8 cellular contexts compared by ENCODE assay signal in genomic region chr1:150281221-150281757, GRCh38. TPM values are rescaled to one million over a fixed set of nuclear protein-coding genes. Genes with fewer than 3 reads are reported as not detected.
A peak's percentile ranks its signal among the peaks of the same experiment; 100 is the strongest.
DNase-seq lines count a peak whose midpoint lies in the region; ATAC-seq, FAIRE-seq and TF ChIP-seq lines count a peak whose summit lies in the region.

No MANE protein-coding gene starts in this region.

- no peak overlapping the region for H3K23ac ChIP-seq in H1 (ENCODE audit: insufficient read length)

- peak; percentile 66 to 76 for TF ChIP-seq RAD21 in H1 (IDR thresholded peaks at IDR 0.05 in 1 of 2, conservative IDR thresholded peaks at IDR 0.05 in 1 of 2; ENCODE audit: low read depth in 2 of 2, low read length in 2 of 2)

- whole genome bisulfite sequencing in H1 (ENCODE audit: extremely low coverage in 1 of 2, insufficient coverage in 1 of 2, insufficient read length in 1 of 2, insufficient replicate concordance in 2 of 2, low coverage in 1 of 2, low lambda C conversion rate in 2 of 2, missing lambda C conversion rate in 1 of 2), 2 experiments = 4% methylated on average over 15 of the region's 15 CpGs; no CpG with 5 or more reads in 1 of the 2 experiments
- 24 to 34% methylated on average over 14 of the region's 15 CpGs for WGBS in mesodermal cell (ENCODE audit: insufficient coverage in 2 of 2), 2 experiments

- peak overlapping the region; percentile 83; the same call in 1 of the 2 replicates for H2BK5ac ChIP-seq in H1 (ENCODE audit: low read depth, low read length)

- H3K23me2 ChIP-seq in H1 (ENCODE audit: low read depth, low read length) = peaks cover 8% of the 10 kb centered on the region; the same call in 1 of the 2 replicates

- no peak overlapping the region for H2BK120ac ChIP-seq in H1 (replicated peaks; ENCODE audit: low read depth, low read length)

- H3K9me3 ChIP-seq in A673 (ENCODE audit: low read depth, low read length, poor library complexity, severe bottlenecking) (no peaks in the 10 kb centered on the region), H1 (ENCODE audit: insufficient read depth in 2 of 2, low read depth in 1 of 2, low read length in 1 of 2) (no peaks in the 10 kb centered on the region), mesodermal cell (ENCODE audit: control insufficient read depth, low read length) (no peaks in the 10 kb centered on the region)

- H3K4me3 Mint-ChIP-seq in activated CD4-positive, alpha-beta memory T cell treated with anti-CD3 and anti-CD28 coated beads for 36 hours = peak overlapping the region; percentile 76

- no peak for TF ChIP-seq POLR2A in H1 (IDR thresholded peaks at IDR 0.05; ENCODE audit: control extremely low read depth in 1 of 2, low read depth in 2 of 2, low read length in 2 of 2)

- no peak overlapping the region for H3K56ac ChIP-seq in H1 (replicated peaks; ENCODE audit: insufficient read length, low read depth, low read length)

- no peaks in the 10 kb centered on the region for H3K36me3 Mint-ChIP-seq in activated CD4-positive, alpha-beta memory T cell treated with anti-CD3 and anti-CD28 coated beads for 36 hours

- peaks cover 0 to 2% of the 10 kb centered on the region in 2 experiments for H4K20me1 ChIP-seq in H1 (replicated peaks in 1 of 2; ENCODE audit: control insufficient read depth in 1 of 2, insufficient read depth in 2 of 2, low read length in 2 of 2)

- peak overlapping the region; percentile 41; the same call in 1 of the 2 replicates for H2BK12ac ChIP-seq in H1 (ENCODE audit: low read depth, low read length)

- H4K5ac ChIP-seq in H1 (ENCODE audit: insufficient read length, low read depth, low read length) = peak overlapping the region; percentile 65

- H3K4me3 ChIP-seq in A673 (ENCODE audit: low read depth, low read length, poor library complexity, severe bottlenecking) = peak overlapping the region; percentile 43
- peak overlapping the region; percentile 69 to 86 (median 81) for H3K4me3 ChIP-seq in H1 (ENCODE audit: extremely low read depth in 1 of 4, insufficient read depth in 2 of 4, low read depth in 3 of 4, low read length in 4 of 4)
- H3K4me3 ChIP-seq in mesodermal cell (ENCODE audit: extremely low read depth, insufficient read depth, low read length, poor library complexity, severe bottlenecking) = peak overlapping the region; percentile 28

- no peak overlapping the region for H2BK15ac ChIP-seq in H1 (ENCODE audit: low read length)

- H3K9me3 Mint-ChIP-seq in activated CD4-positive, alpha-beta memory T cell treated with anti-CD3 and anti-CD28 coated beads for 36 hours = no peaks in the 10 kb centered on the region

- H4K91ac ChIP-seq in H1 (replicated peaks; ENCODE audit: insufficient read length, low read length) = no peak overlapping the region

- H2BK20ac ChIP-seq in H1 (ENCODE audit: low read length) = no peak overlapping the region

- CTCF ChIA-PET in A673 (lab: Charles Lee) = interaction anchor here (1.0 to 1.3 kb wide), 4 partner anchors 8 to 26 kb away, joined by 4 to 24 read pairs (median 6); partner anchors contain the start of genes APH1A, C1orf54 and CA14
- CTCF ChIA-PET in activated CD4-positive, alpha-beta memory T cell treated with anti-CD3 and anti-CD28 coated beads for 36 hours (lab: Charles Lee) = interaction anchor here (1.0 to 6.5 kb wide), 7 partner anchors 9 to 116 kb away, joined by 3 to 66 read pairs (median 4); partner anchors contain the start of genes APH1A, C1orf54 and CA14
- CTCF ChIA-PET in H1 (lab: Charles Lee; ENCODE audit: partially characterized antibody) = interaction anchor here (0.6 to 16.5 kb wide), 10 partner anchors 10 to 843 kb away, joined by 3 to 326 read pairs (median 4); partner anchors contain the start of genes APH1A, C1orf54 and CA14

- peak overlapping the region; percentile 40 for H3K27ac Mint-ChIP-seq in activated CD4-positive, alpha-beta memory T cell treated with anti-CD3 and anti-CD28 coated beads for 36 hours

- no peaks in the 10 kb centered on the region for H3K79me2 ChIP-seq in H1 (ENCODE audit: control insufficient read depth in 1 of 2, insufficient read depth in 2 of 2, low read length in 2 of 2)

- peak; percentile 36 for FAIRE-seq in H1 (lab: Jason Lieb, UNC)

- peak overlapping the region; percentile 92; the same call in 1 of the 2 replicates for H4K8ac ChIP-seq in H1 (ENCODE audit: extremely low read depth, insufficient read depth, low read length)

- ATAC-seq in GM18907 (IDR thresholded peaks at IDR 0.05; ENCODE audit: unreplicated experiment) = no peak

- H3K4me1 Mint-ChIP-seq in activated CD4-positive, alpha-beta memory T cell treated with anti-CD3 and anti-CD28 coated beads for 36 hours (ENCODE audit: low read depth) = peaks cover 27% of the 10 kb centered on the region

- no peak overlapping the region for H3K14ac ChIP-seq in H1 (ENCODE audit: insufficient read length)

- peak overlapping the region; percentile 21 for H3K27ac ChIP-seq in A673 (ENCODE audit: low read depth, low read length, poor library complexity, severe bottlenecking)
- H3K27ac ChIP-seq in H1 (ENCODE audit: low read depth, low read length) = peak overlapping the region; percentile 88
- peak overlapping the region; percentile 26 for H3K27ac ChIP-seq in mesodermal cell (ENCODE audit: low read depth, low read length, severe bottlenecking)

- H3K4me1 ChIP-seq in A673 (ENCODE audit: insufficient read depth, low read length, poor library complexity, severe bottlenecking) (peaks cover 19% of the 10 kb centered on the region), H1 (replicated peaks in 1 of 4; ENCODE audit: control insufficient read depth in 3 of 4, insufficient read depth in 4 of 4, low read length in 3 of 4) (peaks cover 0 to 4% (median 2%) of the 10 kb centered on the region in 4 experiments; a peak in 2 of 7 replicates), mesodermal cell (ENCODE audit: control insufficient read depth, insufficient read depth, low read length, poor library complexity, severe bottlenecking) (no peaks in the 10 kb centered on the region)

- no peaks in the 10 kb centered on the region for H3K27me3 Mint-ChIP-seq in activated CD4-positive, alpha-beta memory T cell treated with anti-CD3 and anti-CD28 coated beads for 36 hours

- 0 out of 2 replicates have a peak overlapping the region, but pooled peaks have one; percentile 39 for H2AFZ ChIP-seq in H1 (ENCODE audit: low read length)

- no peak for TF ChIP-seq EP300 in H1 (IDR thresholded peaks at IDR 0.05; ENCODE audit: borderline replicate concordance in 1 of 2, low read depth in 2 of 2, low read length in 2 of 2)

- peak; percentile 82 for DNase-seq in A673 (ENCODE audit: low spot score)
- DNase-seq in GM20000 (ENCODE audit: low spot score) = peak; percentile 50
- DNase-seq in NCI-H460 (ENCODE audit: extremely low read depth, low read depth) = peak; percentile 74
- DNase-seq in activated CD4-positive, alpha-beta memory T cell treated with anti-CD3 and anti-CD28 coated beads for 36 hours = peak; percentile 74
- DNase-seq in H1 (ENCODE audit: low read depth in 1 of 2, low spot score in 2 of 2) = peak in 1 of 2 experiments; percentile 67
- DNase-seq in stimulated activated CD8-positive, alpha-beta memory T cell treated with anti-CD3 and anti-CD28 coated beads, Interleukin-15, amount 100 ng/mL, for 4 hours (ENCODE audit: low read depth in 2 of 2) = peak; percentile 21 to 46

- TF ChIP-seq CTCF in A673 (conservative IDR thresholded peaks at IDR 0.05; ENCODE audit: low read depth, low read length) (peak; percentile 89), GM20000 (IDR thresholded peaks at IDR 0.05; ENCODE audit: extremely low read depth, missing control alignments) (peak; percentile 27), H1 (IDR thresholded peaks at IDR 0.05; ENCODE audit: control extremely low read depth in 1 of 3, insufficient read depth in 1 of 3, low read depth in 1 of 3, low read length in 3 of 3) (peak; percentile 57 to 74 (median 68))

- H3K9ac ChIP-seq in H1 (replicated peaks in 1 of 4; ENCODE audit: extremely low read depth in 1 of 4, low read depth in 3 of 4, low read length in 3 of 4) = peak overlapping the region; percentile 86 to 91 (median 90)

- intact Hi-C loops in A673 (cut with micrococcal nuclease; ENCODE audit: unreplicated experiment) = loop anchor here (1.0 kb wide), 1 partner anchor 25 kb away; no protein-coding TSS in a partner anchor
- intact Hi-C loops in activated CD4-positive, alpha-beta memory T cell treated with anti-CD3 and anti-CD28 coated beads for 36 hours (cut with micrococcal nuclease) = loop anchor here (1.0 to 5.0 kb wide), 2 partner anchors 26 to 44 kb away; partner anchors contain the start of gene ANP32E

- peak overlapping the region; percentile 84; the same call in 1 of the 2 replicates for H3K18ac ChIP-seq in H1 (ENCODE audit: extremely low read depth, low read length)

- no peaks in the 10 kb centered on the region for H3K79me1 ChIP-seq in H1 (ENCODE audit: low read depth, low read length)

- no TSS peak for BruUV-seq in A673 (replicated peaks; lab: Mats Ljungman, UMichigan)

- H3K4ac ChIP-seq in H1 (replicated peaks; ENCODE audit: insufficient read length, low read depth, low read length) = no peak overlapping the region

- no peak overlapping the region; the same call in 1 of the 2 replicates for H2AK5ac ChIP-seq in H1 (ENCODE audit: low read depth, low read length)

- H3K4me2 ChIP-seq in H1 (ENCODE audit: insufficient read depth in 1 of 2, low read depth in 2 of 2, low read length in 2 of 2) = peak overlapping the region; percentile 84 to 94

- H3K27me3 ChIP-seq in A673 (replicated peaks; ENCODE audit: insufficient read depth, low read depth, low read length, poor library complexity) (no peaks in the 10 kb centered on the region), H1 (replicated peaks in 1 of 4; ENCODE audit: control insufficient read depth in 3 of 4, extremely low read depth in 1 of 4, insufficient read depth in 3 of 4, low read length in 3 of 4) (peaks cover 0 to 7% (median 7%) of the 10 kb centered on the region in 4 experiments; a peak in 4 of 7 replicates)

- H3K36me3 ChIP-seq in A673 (ENCODE audit: insufficient read depth, low read length, poor library complexity, severe bottlenecking) (no peaks in the 10 kb centered on the region), H1 (ENCODE audit: control insufficient read depth in 2 of 4, insufficient read depth in 4 of 4, low read length in 3 of 4) (peaks cover 1 to 12% (median 5%) of the 10 kb centered on the region in 4 experiments; a peak in 6 of 8 replicates), mesodermal cell (ENCODE audit: control insufficient read depth, insufficient read depth, low read length) (peaks cover 3% of the 10 kb centered on the region)

- POLR2A ChIA-PET in A673 (lab: Charles Lee; ENCODE audit: low non-redundant PET) = interaction anchor here (0.5 to 0.7 kb wide), 3 partner anchors 211 to 1372 kb away, joined by 3 to 4 read pairs (median 4); no protein-coding TSS in a partner anchor
- POLR2A ChIA-PET in activated CD4-positive, alpha-beta memory T cell treated with anti-CD3 and anti-CD28 coated beads for 36 hours (lab: Charles Lee) = interaction anchor here (1.0 kb wide), 1 partner anchor 12 kb away, joined by 3 read pairs; the partner anchor contains the start of gene APH1A
- POLR2A ChIA-PET in H1 (lab: Charles Lee; ENCODE audit: partially characterized antibody) = interaction anchor here (0.5 to 25.2 kb wide), 8 partner anchors 10 to 245 kb away, joined by 3 to 535 read pairs (median 10); partner anchors contain the start of genes APH1A, C1orf54, CA14 and RPRD2

RNA-seq across cellular contexts. Expression of gene CIART, which starts 1.1 kb away (rescaled TPM):
- 3.5 and 4.9 TPM in 2 replicates for total RNA-seq in A673 (2021)
- total RNA-seq in NCI-H460 (2014; rRNA removed; shearing (Covaris generic)) = 1.1 and 1.4 TPM in 2 replicates
- polyA plus RNA-seq in NCI-H460 (2014; cell fraction: nucleus; rRNA removed) = 1.3 and 1.8 TPM in 2 replicates
- 1 to 10 TPM; 1.3 to 1.5 TPM for total RNA-seq in activated CD4-positive, alpha-beta memory T cell treated with anti-CD3 and anti-CD28 coated beads for 36 hours
- 9.6 and 10.6 TPM in 2 replicates for total RNA-seq in H1 (2021; fragmentation: NEBNext Ultra II Directional; extraction: Animal tissue kit (Norgen Biotek cat#: 25700))
- polyA plus RNA-seq in H1 (2011; rRNA removed) = 23.3 and 33.3 TPM in 2 replicates
- 23.2 TPM for polyA plus RNA-seq in H1 (2011; cell fraction: cytosol; rRNA removed)
- polyA plus RNA-seq in H1 (2011; cell fraction: nucleus; rRNA removed) = 24.1 TPM
- 14.7 to 18.2 TPM (median 17.7 TPM) in 4 replicates for polyA plus RNA-seq in H1 (2012, experiment 1 of 2)
- 16.4 TPM for polyA plus RNA-seq in H1 (2012, experiment 2 of 2)
- 10.0 TPM for polyA plus RNA-seq in H1 (2013, experiment 1 of 2)
- 9.6 TPM for polyA plus RNA-seq in H1 (2013, experiment 2 of 2)
- 24.5 and 28.3 TPM in 2 replicates for polyA minus RNA-seq in H1 (2011; rRNA and poly(A)+ RNA removed)
- 8.8 TPM for polyA minus RNA-seq in H1 (2011; cell fraction: cytosol; rRNA and poly(A)+ RNA removed)
- 10.9 TPM for polyA minus RNA-seq in H1 (2011; cell fraction: nucleus; rRNA and poly(A)+ RNA removed)
- polyA plus RNA-seq in mesodermal cell (2013, experiment 1 of 2) = 5.5 TPM
- 4.6 TPM for polyA plus RNA-seq in mesodermal cell (2013, experiment 2 of 2)

RNA-seq across cellular contexts. Expression of gene C1orf54, which starts 8.7 kb away (rescaled TPM):
- total RNA-seq in A673 (2021) = 9.2 and 11.3 TPM in 2 replicates
- 3.6 TPM in 1 of 2 replicates, not detected in the other for total RNA-seq in NCI-H460 (2014; rRNA removed; shearing (Covaris generic))
- 0.42 TPM in 1 of 2 replicates, not detected in the other for polyA plus RNA-seq in NCI-H460 (2014; cell fraction: nucleus; rRNA removed)
- 1 to 10 TPM; 1.1 to 1.2 TPM for total RNA-seq in activated CD4-positive, alpha-beta memory T cell treated with anti-CD3 and anti-CD28 coated beads for 36 hours
- 19.8 and 20.4 TPM in 2 replicates for total RNA-seq in H1 (2021; fragmentation: NEBNext Ultra II Directional; extraction: Animal tissue kit (Norgen Biotek cat#: 25700))
- 12.2 and 30.2 TPM in 2 replicates for polyA plus RNA-seq in H1 (2011; rRNA removed)
- polyA plus RNA-seq in H1 (2011; cell fraction: cytosol; rRNA removed) = 22.3 TPM
- 6.4 TPM for polyA plus RNA-seq in H1 (2011; cell fraction: nucleus; rRNA removed)
- polyA plus RNA-seq in H1 (2012, experiment 1 of 2) = 20.3 to 29.7 TPM (median 25.5 TPM) in 4 replicates
- polyA plus RNA-seq in H1 (2012, experiment 2 of 2) = 51.2 TPM
- polyA plus RNA-seq in H1 (2013, experiment 1 of 2) = 25.8 TPM
- 33.2 TPM for polyA plus RNA-seq in H1 (2013, experiment 2 of 2)
- polyA minus RNA-seq in H1 (2011; rRNA and poly(A)+ RNA removed) = 4.2 and 7.2 TPM in 2 replicates
- 5.0 TPM for polyA minus RNA-seq in H1 (2011; cell fraction: cytosol; rRNA and poly(A)+ RNA removed)
- 3.5 TPM for polyA minus RNA-seq in H1 (2011; cell fraction: nucleus; rRNA and poly(A)+ RNA removed)
- 26.6 TPM for polyA plus RNA-seq in mesodermal cell (2013, experiment 1 of 2)
- 24.1 TPM for polyA plus RNA-seq in mesodermal cell (2013, experiment 2 of 2)

RNA-seq across cellular contexts. Expression of gene MRPS21, which starts 12.4 kb away (rescaled TPM):
- total RNA-seq in A673 (2021) = 88.5 and 96.3 TPM in 2 replicates
- total RNA-seq in NCI-H460 (2014; rRNA removed; shearing (Covaris generic)) = 102 and 112 TPM in 2 replicates
- polyA plus RNA-seq in NCI-H460 (2014; cell fraction: nucleus; rRNA removed) = 93.4 and 98.6 TPM in 2 replicates
- total RNA-seq in activated CD4-positive, alpha-beta memory T cell treated with anti-CD3 and anti-CD28 coated beads for 36 hours = 10 to 100 TPM; 78.6 to 82.9 TPM
- 99.8 and 104 TPM in 2 replicates for total RNA-seq in H1 (2021; fragmentation: NEBNext Ultra II Directional; extraction: Animal tissue kit (Norgen Biotek cat#: 25700))
- 59.0 and 81.9 TPM in 2 replicates for polyA plus RNA-seq in H1 (2011; rRNA removed)
- polyA plus RNA-seq in H1 (2011; cell fraction: cytosol; rRNA removed) = 106 TPM
- 87.5 TPM for polyA plus RNA-seq in H1 (2011; cell fraction: nucleus; rRNA removed)
- 81.5 to 134 TPM (median 118 TPM) in 4 replicates for polyA plus RNA-seq in H1 (2012, experiment 1 of 2)
- polyA plus RNA-seq in H1 (2012, experiment 2 of 2) = 69.8 TPM
- 160 TPM for polyA plus RNA-seq in H1 (2013, experiment 1 of 2)
- 157 TPM for polyA plus RNA-seq in H1 (2013, experiment 2 of 2)
- polyA minus RNA-seq in H1 (2011; rRNA and poly(A)+ RNA removed) = 26.2 and 30.7 TPM in 2 replicates
- 23.5 TPM for polyA minus RNA-seq in H1 (2011; cell fraction: cytosol; rRNA and poly(A)+ RNA removed)
- 44.6 TPM for polyA minus RNA-seq in H1 (2011; cell fraction: nucleus; rRNA and poly(A)+ RNA removed)
- polyA plus RNA-seq in mesodermal cell (2013, experiment 1 of 2) = 84.6 TPM
- 79.3 TPM for polyA plus RNA-seq in mesodermal cell (2013, experiment 2 of 2)

RNA-seq across cellular contexts. Expression of gene APH1A, which starts 12.5 kb away (rescaled TPM):
- 136 and 144 TPM in 2 replicates for total RNA-seq in A673 (2021)
- total RNA-seq in NCI-H460 (2014; rRNA removed; shearing (Covaris generic)) = 123 and 135 TPM in 2 replicates
- polyA plus RNA-seq in NCI-H460 (2014; cell fraction: nucleus; rRNA removed) = 160 and 186 TPM in 2 replicates
- 10 to 100 TPM; 96.6 to 96.8 TPM for total RNA-seq in activated CD4-positive, alpha-beta memory T cell treated with anti-CD3 and anti-CD28 coated beads for 36 hours
- 110 and 111 TPM in 2 replicates for total RNA-seq in H1 (2021; fragmentation: NEBNext Ultra II Directional; extraction: Animal tissue kit (Norgen Biotek cat#: 25700))
- 183 and 188 TPM in 2 replicates for polyA plus RNA-seq in H1 (2011; rRNA removed)
- polyA plus RNA-seq in H1 (2011; cell fraction: cytosol; rRNA removed) = 157 TPM
- 218 TPM for polyA plus RNA-seq in H1 (2011; cell fraction: nucleus; rRNA removed)
- 89.8 to 118 TPM (median 111 TPM) in 4 replicates for polyA plus RNA-seq in H1 (2012, experiment 1 of 2)
- 169 TPM for polyA plus RNA-seq in H1 (2012, experiment 2 of 2)
- polyA plus RNA-seq in H1 (2013, experiment 1 of 2) = 75.6 TPM
- polyA plus RNA-seq in H1 (2013, experiment 2 of 2) = 85.8 TPM
- 138 and 140 TPM in 2 replicates for polyA minus RNA-seq in H1 (2011; rRNA and poly(A)+ RNA removed)
- polyA minus RNA-seq in H1 (2011; cell fraction: cytosol; rRNA and poly(A)+ RNA removed) = 57.2 TPM
- polyA minus RNA-seq in H1 (2011; cell fraction: nucleus; rRNA and poly(A)+ RNA removed) = 97.0 TPM
- 100 TPM for polyA plus RNA-seq in mesodermal cell (2013, experiment 1 of 2)
- polyA plus RNA-seq in mesodermal cell (2013, experiment 2 of 2) = 86.3 TPM

RNA-seq across cellular contexts. Expression of gene CA14, which starts 23.7 kb away (rescaled TPM):
- total RNA-seq in A673 (2021) = 2.0 and 2.2 TPM in 2 replicates
- not detected in 2 replicates for total RNA-seq in NCI-H460 (2014; rRNA removed; shearing (Covaris generic))
- not detected in 2 replicates for polyA plus RNA-seq in NCI-H460 (2014; cell fraction: nucleus; rRNA removed)
- total RNA-seq in activated CD4-positive, alpha-beta memory T cell treated with anti-CD3 and anti-CD28 coated beads for 36 hours = not detected
- total RNA-seq in H1 (2021; fragmentation: NEBNext Ultra II Directional; extraction: Animal tissue kit (Norgen Biotek cat#: 25700)) = 52.1 and 52.3 TPM in 2 replicates
- polyA plus RNA-seq in H1 (2011; rRNA removed) = 79.3 and 105 TPM in 2 replicates
- 87.6 TPM for polyA plus RNA-seq in H1 (2011; cell fraction: cytosol; rRNA removed)
- polyA plus RNA-seq in H1 (2011; cell fraction: nucleus; rRNA removed) = 103 TPM
- 61.2 to 68.2 TPM (median 64.7 TPM) in 4 replicates for polyA plus RNA-seq in H1 (2012, experiment 1 of 2)
- polyA plus RNA-seq in H1 (2012, experiment 2 of 2) = 53.1 TPM
- polyA plus RNA-seq in H1 (2013, experiment 1 of 2) = 72.8 TPM
- 65.7 TPM for polyA plus RNA-seq in H1 (2013, experiment 2 of 2)
- 61.0 and 79.2 TPM in 2 replicates for polyA minus RNA-seq in H1 (2011; rRNA and poly(A)+ RNA removed)
- 25.8 TPM for polyA minus RNA-seq in H1 (2011; cell fraction: cytosol; rRNA and poly(A)+ RNA removed)
- polyA minus RNA-seq in H1 (2011; cell fraction: nucleus; rRNA and poly(A)+ RNA removed) = 36.0 TPM
- polyA plus RNA-seq in mesodermal cell (2013, experiment 1 of 2) = 36.2 TPM
- polyA plus RNA-seq in mesodermal cell (2013, experiment 2 of 2) = 34.8 TPM

Comparison
In these comparisons a context has a peak if more than half of its experiments do, and no peak if none do; other contexts are left out.
1. H3K27ac ChIP-seq: peak in every context shown above with its lines; median percentile 88 in H1; 26 in mesodermal cell; 21 in A673.
2. H3K4me3 ChIP-seq: peak in every context shown above with its lines; median percentile 81 in H1; 43 in A673; 28 in mesodermal cell.
3. CTCF ChIP-seq: peak in every context shown above with its lines; median percentile 89 in A673; 68 in H1; 27 in GM20000.